9 cellular contexts compared by ENCODE assay signal in the genomic region with DNA sequence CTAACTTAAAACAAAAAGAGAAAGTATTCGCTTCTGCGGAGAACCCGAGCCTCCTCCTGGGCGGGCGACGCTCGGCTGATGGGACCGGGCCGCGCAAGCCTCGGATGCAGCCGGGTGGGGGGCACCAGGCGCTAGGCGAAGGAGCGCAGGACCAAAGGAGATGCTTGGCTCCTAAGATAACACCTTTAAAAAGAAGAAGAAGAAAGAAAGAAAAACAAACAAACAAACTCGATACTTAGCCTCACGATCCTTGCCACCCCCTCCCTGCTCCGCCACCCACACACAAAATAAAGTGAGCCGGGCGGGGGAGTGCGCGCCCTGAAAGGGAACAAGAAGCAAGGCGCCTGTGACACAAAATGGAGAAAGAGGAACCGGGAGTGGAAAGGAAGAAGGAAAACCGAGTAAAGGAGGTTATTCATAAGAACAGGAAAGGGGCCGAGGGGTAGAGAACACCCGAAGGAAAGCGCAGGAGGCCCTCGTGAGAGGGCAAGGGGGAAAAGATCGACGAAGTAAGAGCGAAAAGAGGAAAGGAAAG. TPM values are rescaled to one million over a fixed set of nuclear protein-coding genes. Genes with fewer than 3 reads are reported as not detected.
DNase-seq lines count a peak whose midpoint lies in the region; ATAC-seq, FAIRE-seq and TF ChIP-seq lines count a peak whose summit lies in the region.
"Had no signal": no experiment of that assay in that cellular context is flagged by ENCODE, and none has a peak within 500 bp of the region (broad histone marks: within the 10 kb centered on the region; RNA-seq: fewer than 3 reads in every experiment).

No MANE protein-coding gene starts in this region.

- peak in 1 of 2 experiments; percentile 43; a peak in 1 of 3 replicates for TF ChIP-seq POLR2A in H1 (IDR thresholded peaks at IDR 0.05; ENCODE audit: control extremely low read depth in 1 of 2, low read depth in 2 of 2, low read length in 2 of 2)

- no peak overlapping the region for H2BK15ac ChIP-seq in H1 (ENCODE audit: low read length)
- H2BK15ac ChIP-seq in mesenchymal stem cell (ENCODE audit: low read depth, poor library complexity, severe bottlenecking) = peak overlapping the region; percentile 28

- CTCF ChIA-PET in activated CD4-positive, alpha-beta memory T cell treated with anti-CD3 and anti-CD28 coated beads for 36 hours (lab: Charles Lee) = interaction anchor here (1.8 kb wide), 1 partner anchor 248 kb away, joined by 4 read pairs; a partner anchor contains a TSS
- CTCF ChIA-PET in H1 (lab: Charles Lee; ENCODE audit: partially characterized antibody) = no interaction called here

- no peaks in the 10 kb centered on the region for H3K9me3 ChIP-seq in H1 (ENCODE audit: insufficient read depth in 2 of 2, low read depth in 1 of 2, low read length in 1 of 2)
- no peaks in the 10 kb centered on the region for H3K9me3 ChIP-seq in mesenchymal stem cell (ENCODE audit: control insufficient read depth, low read length)

- TF ChIP-seq EP300 in H1 (IDR thresholded peaks at IDR 0.05; ENCODE audit: borderline replicate concordance in 1 of 2, low read depth in 2 of 2, low read length in 2 of 2) = no peak

- H2BK12ac ChIP-seq in H1 (ENCODE audit: low read depth, low read length) (peak overlapping the region; percentile 88; the same call in 1 of the 2 replicates), mesenchymal stem cell (ENCODE audit: low read length in 2 of 2) (peak overlapping the region in 1 of 2 experiments; percentile 39)

- peaks cover 3% of the 10 kb centered on the region for H3K27me3 Mint-ChIP-seq in activated CD4-positive, alpha-beta memory T cell treated with anti-CD3 and anti-CD28 coated beads for 36 hours

- TF ChIP-seq CTCF in GM12875 (IDR thresholded peaks at IDR 0.05; ENCODE audit: borderline replicate concordance, insufficient read depth, low read depth, low read length) (no peak), H1 (IDR thresholded peaks at IDR 0.05; ENCODE audit: control extremely low read depth in 1 of 3, insufficient read depth in 1 of 3, low read depth in 1 of 3, low read length in 3 of 3) (no peak)

- peak; percentile 40 for ATAC-seq in HG02588 (IDR thresholded peaks at IDR 0.05; ENCODE audit: unreplicated experiment)

- no peaks in the 10 kb centered on the region for H3K79me2 ChIP-seq in H1 (ENCODE audit: control insufficient read depth in 1 of 2, insufficient read depth in 2 of 2, low read length in 2 of 2)

- peak overlapping the region; percentile 26 for H4K8ac ChIP-seq in H1 (ENCODE audit: extremely low read depth, insufficient read depth, low read length)
- H4K8ac ChIP-seq in mesenchymal stem cell (ENCODE audit: low read length) = peak overlapping the region; percentile 95

- H2AK5ac ChIP-seq in H1 (ENCODE audit: low read depth, low read length) (no peak overlapping the region), mesenchymal stem cell (ENCODE audit: low read length, severe bottlenecking) (no peak overlapping the region)

- peak overlapping the region; percentile 83 for H3K4me3 Mint-ChIP-seq in activated CD4-positive, alpha-beta memory T cell treated with anti-CD3 and anti-CD28 coated beads for 36 hours

- H3K4me2 ChIP-seq in H1 (ENCODE audit: insufficient read depth in 1 of 2, low read depth in 2 of 2, low read length in 2 of 2) (peak overlapping the region; percentile 67 to 86), mesenchymal stem cell (ENCODE audit: low read length, poor library complexity, severe bottlenecking) (peak overlapping the region; percentile 100)

- no peaks in the 10 kb centered on the region for H3K9me3 Mint-ChIP-seq in activated CD4-positive, alpha-beta memory T cell treated with anti-CD3 and anti-CD28 coated beads for 36 hours

- no peak overlapping the region for H3K27ac ChIP-seq in H1 (ENCODE audit: low read depth, low read length)
- H3K27ac ChIP-seq in mesenchymal stem cell (ENCODE audit: low read length, poor library complexity, severe bottlenecking) = no peak overlapping the region

- no peak overlapping the region for H3K56ac ChIP-seq in H1 (replicated peaks; ENCODE audit: insufficient read length, low read depth, low read length)

- intact Hi-C loops in activated CD4-positive, alpha-beta memory T cell treated with anti-CD3 and anti-CD28 coated beads for 36 hours (cut with micrococcal nuclease) = loop anchor here (1.0 to 10.0 kb wide), 5 partner anchors 23 to 741 kb away; a partner anchor contains a TSS

- POLR2A ChIA-PET in activated CD4-positive, alpha-beta memory T cell treated with anti-CD3 and anti-CD28 coated beads for 36 hours (lab: Charles Lee) = interaction anchor here (1.1 to 1.6 kb wide), 2 partner anchors 56 to 248 kb away, joined by 4 to 8 read pairs; a partner anchor contains a TSS
- POLR2A ChIA-PET in H1 (lab: Charles Lee; ENCODE audit: partially characterized antibody) = no interaction called here

- H3K36me3 Mint-ChIP-seq in activated CD4-positive, alpha-beta memory T cell treated with anti-CD3 and anti-CD28 coated beads for 36 hours = peaks cover 8% of the 10 kb centered on the region

- no peak overlapping the region for H3K4ac ChIP-seq in H1 (replicated peaks; ENCODE audit: insufficient read length, low read depth, low read length)
- peak overlapping the region in 1 of 2 experiments; percentile 51 for H3K4ac ChIP-seq in mesenchymal stem cell (ENCODE audit: low read depth in 1 of 2, low read length in 2 of 2)

- FAIRE-seq in H1 (lab: Jason Lieb, UNC) (no peak), RCC 7860 (lab: Jason Lieb, UNC) (no peak)

- DNase-seq in NCI-H146 treated with DMSO at 0.1 percent for 48 hours (lab: John Stamatoyannopoulos, UW; ENCODE audit: unreplicated experiment) (peak; percentile 24), H1 (ENCODE audit: low read depth in 1 of 2, low spot score in 2 of 2) (peak in 1 of 2 experiments; percentile 70), mesenchymal stem cell (peak; percentile 55), RCC 7860 (ENCODE audit: low spot score) (no peak)
- peak; percentile 83 for DNase-seq in activated CD4-positive, alpha-beta memory T cell treated with anti-CD3 and anti-CD28 coated beads for 36 hours
- peak; percentile 37 for DNase-seq in stimulated activated CD8-positive, alpha-beta memory T cell treated with anti-CD3 and anti-CD28 coated beads, Interleukin-15, amount 100 ng/mL, for 1 hour (ENCODE audit: low read depth)

- H3K4me1 ChIP-seq in H1 (replicated peaks in 1 of 4; ENCODE audit: control insufficient read depth in 3 of 4, insufficient read depth in 4 of 4, low read length in 3 of 4) (0 out of 7 replicates have a peak, but pooled peaks cover 0 to 3% (median 0%) of the 10 kb centered on the region in 4 experiments), mesenchymal stem cell (ENCODE audit: control insufficient read depth, insufficient read depth, low read depth, low read length) (peaks cover 15% of the 10 kb centered on the region)

- H3K4me1 Mint-ChIP-seq in activated CD4-positive, alpha-beta memory T cell treated with anti-CD3 and anti-CD28 coated beads for 36 hours (ENCODE audit: low read depth) = peaks cover 42% of the 10 kb centered on the region

- H3K23ac ChIP-seq in H1 (ENCODE audit: insufficient read length) (no peak overlapping the region), mesenchymal stem cell (ENCODE audit: low read length in 2 of 2) (no peak overlapping the region)

- peaks cover 0 to 2% (median 0%) of the 10 kb centered on the region in 4 experiments; a peak in 1 of 8 replicates for H3K36me3 ChIP-seq in H1 (ENCODE audit: control insufficient read depth in 2 of 4, insufficient read depth in 4 of 4, low read length in 3 of 4)
- no peaks in the 10 kb centered on the region for H3K36me3 ChIP-seq in mesenchymal stem cell (ENCODE audit: control insufficient read depth in 1 of 2, insufficient read depth in 2 of 2, low read depth in 1 of 2, low read length in 2 of 2)

- H3K14ac ChIP-seq in H1 (ENCODE audit: insufficient read length) (no peak overlapping the region), mesenchymal stem cell (ENCODE audit: low read length in 2 of 2) (peak overlapping the region in 1 of 2 experiments; percentile 3)

- H3K23me2 ChIP-seq in H1 (ENCODE audit: low read depth, low read length) = peaks cover 5% of the 10 kb centered on the region

- peak overlapping the region; percentile 97 for H3K27ac Mint-ChIP-seq in activated CD4-positive, alpha-beta memory T cell treated with anti-CD3 and anti-CD28 coated beads for 36 hours

- H3K27me3 ChIP-seq in H1 (replicated peaks in 1 of 4; ENCODE audit: control insufficient read depth in 3 of 4, extremely low read depth in 1 of 4, insufficient read depth in 3 of 4, low read length in 3 of 4) (peaks cover 20 to 59% (median 36%) of the 10 kb centered on the region in 4 experiments), mesenchymal stem cell (ENCODE audit: control insufficient read depth in 1 of 2, insufficient read depth in 1 of 2, low read length in 2 of 2) (peaks cover 0 to 22% of the 10 kb centered on the region in 2 experiments)

- H2BK20ac ChIP-seq in H1 (ENCODE audit: low read length) = no peak overlapping the region

- 1% methylated on average over 30 of the region's 32 CpGs; no CpG with 5 or more reads in 1 of the 2 experiments for WGBS in H1 (ENCODE audit: extremely low coverage in 1 of 2, insufficient coverage in 1 of 2, insufficient read length in 1 of 2, insufficient replicate concordance in 2 of 2, low coverage in 1 of 2, low lambda C conversion rate in 2 of 2, missing lambda C conversion rate in 1 of 2), 2 experiments
- under 1% methylated on average over 27 of the region's 32 CpGs for WGBS in mesenchymal stem cell

- no peaks in the 10 kb centered on the region for H4K20me1 ChIP-seq in H1 (replicated peaks in 1 of 2; ENCODE audit: control insufficient read depth in 1 of 2, insufficient read depth in 2 of 2, low read length in 2 of 2)

- peak overlapping the region; percentile 60 to 80 (median 68) for H3K9ac ChIP-seq in H1 (replicated peaks in 1 of 4; ENCODE audit: extremely low read depth in 1 of 4, low read depth in 3 of 4, low read length in 3 of 4)
- peak overlapping the region; percentile 99 for H3K9ac ChIP-seq in mesenchymal stem cell (ENCODE audit: low read length)

- H2AFZ ChIP-seq in H1 (ENCODE audit: low read length) (peak overlapping the region; percentile 45; the same call in 1 of the 2 replicates), mesenchymal stem cell (ENCODE audit: low read depth, low read length) (peak overlapping the region; percentile 63)

- H4K5ac ChIP-seq in H1 (ENCODE audit: insufficient read length, low read depth, low read length) = no peak overlapping the region

- no peaks in the 10 kb centered on the region for H3K79me1 ChIP-seq in H1 (ENCODE audit: low read depth, low read length)
- H3K79me1 ChIP-seq in mesenchymal stem cell (replicated peaks; ENCODE audit: low read length, poor library complexity, severe bottlenecking) = no peaks in the 10 kb centered on the region

- peak overlapping the region; percentile 62; the same call in 1 of the 2 replicates for H2BK5ac ChIP-seq in H1 (ENCODE audit: low read depth, low read length)
- H2BK5ac ChIP-seq in mesenchymal stem cell (ENCODE audit: low read depth, low read length, poor library complexity, severe bottlenecking) = no peak overlapping the region

- H3K18ac ChIP-seq in H1 (ENCODE audit: extremely low read depth, low read length) (peak overlapping the region; percentile 95), mesenchymal stem cell (ENCODE audit: low read depth in 1 of 2, low read length in 2 of 2) (peak overlapping the region; percentile 54 to 84)

- no peak for TF ChIP-seq RAD21 in H1 (IDR thresholded peaks at IDR 0.05 in 1 of 2, conservative IDR thresholded peaks at IDR 0.05 in 1 of 2; ENCODE audit: low read depth in 2 of 2, low read length in 2 of 2)

- H4K91ac ChIP-seq in H1 (replicated peaks; ENCODE audit: insufficient read length, low read length) = peak overlapping the region; percentile 1
- H4K91ac ChIP-seq in mesenchymal stem cell (ENCODE audit: low read length) = peak overlapping the region; percentile 39

- peak overlapping the region; percentile 66 for H3K4me3 ChIP-seq in GM12875 (ENCODE audit: low read depth, low read length)
- H3K4me3 ChIP-seq in H1 (ENCODE audit: extremely low read depth in 1 of 4, insufficient read depth in 2 of 4, low read depth in 3 of 4, low read length in 4 of 4) = peak overlapping the region; percentile 59 to 71 (median 66)
- peak overlapping the region; percentile 56 to 89 for H3K4me3 ChIP-seq in mesenchymal stem cell (ENCODE audit: insufficient read depth in 1 of 2, low read depth in 1 of 2, low read length in 2 of 2)

- H2BK120ac ChIP-seq in H1 (replicated peaks; ENCODE audit: low read depth, low read length) (no peak overlapping the region), mesenchymal stem cell (ENCODE audit: low read depth, low read length) (peak overlapping the region; percentile 89)

RNA-seq across cellular contexts. Expression of a gene that starts 34.0 kb away (rescaled TPM):
- not detected for total RNA-seq in activated CD4-positive, alpha-beta memory T cell treated with anti-CD3 and anti-CD28 coated beads for 36 hours
- total RNA-seq in H1 (2021; fragmentation: NEBNext Ultra II Directional; extraction: Animal tissue kit (Norgen Biotek cat#: 25700)) = not detected in 2 replicates
- not detected in 2 replicates for polyA plus RNA-seq in H1 (2011; rRNA removed)
- not detected for polyA plus RNA-seq in H1 (2011; cell fraction: cytosol; rRNA removed)
- not detected for polyA plus RNA-seq in H1 (2011; cell fraction: nucleus; rRNA removed)
- not detected in 4 replicates for polyA plus RNA-seq in H1 (2012, experiment 1 of 2)
- polyA plus RNA-seq in H1 (2012, experiment 2 of 2) = not detected
- 0.06 TPM for polyA plus RNA-seq in H1 (2013, experiment 1 of 2)
- polyA plus RNA-seq in H1 (2013, experiment 2 of 2) = 0.06 TPM
- not detected in 2 replicates for polyA minus RNA-seq in H1 (2011; rRNA and poly(A)+ RNA removed)
- not detected for polyA minus RNA-seq in H1 (2011; cell fraction: cytosol; rRNA and poly(A)+ RNA removed)
- polyA minus RNA-seq in H1 (2011; cell fraction: nucleus; rRNA and poly(A)+ RNA removed) = not detected
- not detected for polyA plus RNA-seq in mesenchymal stem cell (2013, experiment 1 of 2)
- polyA plus RNA-seq in mesenchymal stem cell (2013, experiment 2 of 2) = not detected
- total RNA-seq: subcutaneous adipose tissue had no signal
